18 cellular contexts compared by ENCODE assay signal in the genomic region with DNA sequence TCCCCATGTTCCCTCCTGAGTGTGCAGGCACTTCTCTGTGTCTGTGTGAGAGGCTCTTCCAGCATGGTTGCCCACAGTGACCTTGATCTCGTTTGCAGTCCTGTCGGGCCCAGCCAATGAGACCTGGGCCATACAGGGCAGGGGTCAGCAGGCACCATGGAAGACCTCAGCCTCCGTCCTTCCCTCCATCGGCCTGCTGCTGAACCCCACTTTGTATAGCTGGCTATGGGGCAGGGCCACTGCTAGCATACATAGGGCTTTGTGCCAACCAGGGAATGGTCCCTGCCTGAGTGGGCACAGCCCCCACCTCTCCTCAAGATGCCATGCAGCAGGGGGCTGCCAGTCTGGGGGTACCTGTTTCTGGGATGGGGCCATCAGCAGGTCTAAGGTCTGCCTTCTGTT. TPM values are rescaled to one million over a fixed set of nuclear protein-coding genes. Genes with fewer than 3 reads are reported as not detected.
DNase-seq lines count a peak whose midpoint lies in the region; ATAC-seq, FAIRE-seq and TF ChIP-seq lines count a peak whose summit lies in the region.
"Had no signal": no experiment of that assay in that cellular context is flagged by ENCODE, and none has a peak within 500 bp of the region (broad histone marks: within the 10 kb centered on the region; RNA-seq: fewer than 3 reads in every experiment).

No MANE protein-coding gene starts in this region.

- TF ChIP-seq CTCF in HFFc6 (IDR thresholded peaks at IDR 0.05) (no peak), endodermal cell (conservative IDR thresholded peaks at IDR 0.05) (no peak)

- FAIRE-seq in small intestine (lab: Jason Lieb, UNC), result no peak
- FAIRE-seq: H54 had no signal

- intact Hi-C loops in sciatic nerve (cut with DNase I), result no loop called here

- H3K4me1 ChIP-seq in endodermal cell (ENCODE audit: control insufficient read depth, insufficient read depth, low read length), result peaks cover 5% of the 10 kb centered on the region
- no peaks in the 10 kb centered on the region for H3K4me1 ChIP-seq in small intestine (ENCODE audit: control insufficient read depth in 2 of 2, insufficient read depth in 1 of 2, low read depth in 1 of 2, low read length in 1 of 2)

- H3K9me3 Mint-ChIP-seq in HFFc6 (peaks cover 13% of the 10 kb centered on the region), endodermal cell (peaks cover 8% of the 10 kb centered on the region)

- no peak for ATAC-seq in sciatic nerve
- ATAC-seq: activated T-helper 17 cell treated with anti-CD3 and anti-CD28 coated beads, Interleukin-2, amount 50 U/mL, for 72 hours; body of pancreas had no signal

- DNase-seq in activated effector memory CD4-positive, alpha-beta T cell treated with anti-CD3 and anti-CD28 coated beads, Interleukin-2, amount 50 U/mL, for 16 hours, result peak; percentile 59
- no peak for DNase-seq in activated effector memory CD4-positive, alpha-beta T cell treated with Interleukin-2 at 50 U/mL for 16 hours
- DNase-seq in HFFc6 (no peak), endodermal cell (peak; percentile 43), sciatic nerve (ENCODE audit: low spot score) (peak; percentile 38), G401 (ENCODE audit: low spot score) (no peak), DMS79 (lab: John Stamatoyannopoulos, UW) (no peak), small intestine (no peak)
- DNase-seq: activated CD4-positive, CD25-positive, alpha-beta regulatory T cell treated with anti-CD3 and anti-CD28 coated beads, Interleukin-2, amount 50 U/mL, for 72 hours; body of pancreas; effector CD4-positive, alpha-beta T cell; MV-4-11; naive B cell; stimulated activated CD4-positive, alpha-beta T cell treated with anti-CD3 and anti-CD28 coated beads, Interleukin-1b, Interleukin-23, amount 100 ng/mL, for 48 hours had no signal

- H3K27ac ChIP-seq in endodermal cell (ENCODE audit: low read depth, low read length) (no peak overlapping the region), small intestine (ENCODE audit: low read depth in 1 of 2, low read length in 1 of 2) (no peak overlapping the region)
- H3K27ac ChIP-seq: body of pancreas, tibial nerve had no signal

- H3K27me3 ChIP-seq in endodermal cell (ENCODE audit: control insufficient read depth, insufficient read depth, low read length, poor library complexity, severe bottlenecking), result no peaks in the 10 kb centered on the region
- no peaks in the 10 kb centered on the region for H3K27me3 ChIP-seq in small intestine (ENCODE audit: control insufficient read depth in 2 of 2, insufficient read depth in 2 of 2, low read length in 2 of 2)
- H3K27me3 ChIP-seq: body of pancreas, tibial nerve had no signal

- H3K4me3 ChIP-seq in endodermal cell (ENCODE audit: low read length) (no peak overlapping the region), small intestine (ENCODE audit: low read depth in 1 of 2, low read length in 2 of 2) (no peak overlapping the region)
- H3K4me3 ChIP-seq: body of pancreas, tibial nerve had no signal

- WGBS in endodermal cell (ENCODE audit: insufficient coverage in 1 of 2, insufficient read length in 1 of 2), 2 experiments, result 93 to 100% methylated on average over 4 of the region's 4 CpGs
- WGBS in small intestine, 3 donors, result 50 to 67% (median 53%) methylated on average over 4 of the region's 4 CpGs

- in situ Hi-C loops in G401 (cut with HindIII; ENCODE audit: low sequenced_read_pairs), result no loop called here

- no peak overlapping the region for H3K4me3 Mint-ChIP-seq in HFFc6
- no peak overlapping the region for H3K4me3 Mint-ChIP-seq in endodermal cell
- H3K4me3 Mint-ChIP-seq: activated T-helper 17 cell treated with anti-CD3 and anti-CD28 coated beads, Interleukin-2, amount 50 U/mL, for 72 hours; T-helper 1 cell treated with Interleukin-12 subunit alpha and Interleukin-12 subunit beta and Interleukin-4 antibody, amounts not matched to agents 30 μg/mL and 1 μg/mL, for 36 hours had no signal

- H3K36me3 Mint-ChIP-seq in HFFc6 (ENCODE audit: low read depth), result peaks cover 35% of the 10 kb centered on the region
- H3K36me3 Mint-ChIP-seq in endodermal cell (ENCODE audit: low read depth), result peaks cover 48% of the 10 kb centered on the region

- H3K36me3 ChIP-seq in endodermal cell (ENCODE audit: control insufficient read depth, insufficient read depth, low read length) (peaks cover 64% of the 10 kb centered on the region), small intestine (ENCODE audit: control insufficient read depth in 2 of 2, insufficient read depth in 2 of 2, low read length in 2 of 2) (peaks cover 0 to 13% of the 10 kb centered on the region in 2 donors)

- no peak overlapping the region for H3K9ac ChIP-seq in endodermal cell (ENCODE audit: extremely low read depth, low read length, poor library complexity, severe bottlenecking)

- H3K9me3 ChIP-seq in endodermal cell (ENCODE audit: control insufficient read depth, low read length) (no peaks in the 10 kb centered on the region), small intestine (ENCODE audit: control insufficient read depth, low read depth) (peaks cover 2% of the 10 kb centered on the region)
- H3K9me3 ChIP-seq: body of pancreas had no signal

- H3K27me3 Mint-ChIP-seq in HFFc6 (ENCODE audit: insufficient read depth) (peaks cover 13% of the 10 kb centered on the region), endodermal cell (ENCODE audit: insufficient read depth) (no peaks in the 10 kb centered on the region)
- H3K27me3 Mint-ChIP-seq: activated T-helper 17 cell treated with anti-CD3 and anti-CD28 coated beads, Interleukin-2, amount 50 U/mL, for 72 hours; naive B cell had no signal

- H3K27ac Mint-ChIP-seq in HFFc6, result peak overlapping the region; percentile 42
- peak overlapping the region; percentile 39 for H3K27ac Mint-ChIP-seq in endodermal cell
- H3K27ac Mint-ChIP-seq: activated T-helper 17 cell treated with anti-CD3 and anti-CD28 coated beads, Interleukin-2, amount 50 U/mL, for 72 hours; T-helper 1 cell treated with Interleukin-12 subunit alpha and Interleukin-12 subunit beta and Interleukin-4 antibody, amounts not matched to agents 30 μg/mL and 1 μg/mL, for 36 hours had no signal

- H3K4me1 Mint-ChIP-seq in HFFc6 (ENCODE audit: low read depth) (peaks cover 37% of the 10 kb centered on the region), endodermal cell (no peaks in the 10 kb centered on the region)

RNA-seq across cellular contexts. Expression of gene C1orf35, which starts 3.8 kb away (rescaled TPM):
- 10 to 100 TPM; 10.4 to 17.2 (median 12.5) TPM for total RNA-seq in HFFc6 (2021; fragmentation: NEBNext Ultra II Directional; extraction: Animal tissue kit (Norgen Biotek cat#: 25700))
- 10 to 100 TPM; 31.6 to 34.0 TPM for total RNA-seq in endodermal cell
- 27.6 TPM for polyA plus RNA-seq in endodermal cell (2013, experiment 1 of 2)
- 24.7 TPM for polyA plus RNA-seq in endodermal cell (2013, experiment 2 of 2)
- 15.8 TPM for total RNA-seq in sciatic nerve
- total RNA-seq in G401 (2014; rRNA removed; shearing (Covaris generic)), result 29.7 and 36.9 TPM in 2 replicates
- 10 to 100 TPM; 15.4 to 18.1 (median 16.0) TPM for polyA plus RNA-seq in small intestine

RNA-seq across cellular contexts. Expression of gene MRPL55, which starts 9.8 kb away (rescaled TPM):
- 10 to 100 TPM; 48.3 to 55.4 (median 49.6) TPM for total RNA-seq in HFFc6 (2021; fragmentation: NEBNext Ultra II Directional; extraction: Animal tissue kit (Norgen Biotek cat#: 25700))
- total RNA-seq in endodermal cell, result 10 to 100 TPM; 57.6 to 66.7 TPM
- polyA plus RNA-seq in endodermal cell (2013, experiment 1 of 2), result 72.3 TPM
- polyA plus RNA-seq in endodermal cell (2013, experiment 2 of 2), result 52.9 TPM
- 34.2 TPM for total RNA-seq in sciatic nerve
- 93.7 and 103 TPM in 2 replicates for total RNA-seq in G401 (2014; rRNA removed; shearing (Covaris generic))
- 100 to 1,000 TPM in 2 of 3 donors, 10 to 100 TPM in 1; 87.3 to 148 (median 106) TPM for polyA plus RNA-seq in small intestine

RNA-seq across cellular contexts. Expression of gene ARF1, which starts 16.8 kb away (rescaled TPM):
- 100 to 1,000 TPM; 578 to 615 (median 590) TPM for total RNA-seq in HFFc6 (2021; fragmentation: NEBNext Ultra II Directional; extraction: Animal tissue kit (Norgen Biotek cat#: 25700))
- total RNA-seq in endodermal cell (100 to 1,000 TPM; 322 to 372 TPM), sciatic nerve (251 TPM)
- polyA plus RNA-seq in endodermal cell (2013, experiment 1 of 2), result 397 TPM
- 397 TPM for polyA plus RNA-seq in endodermal cell (2013, experiment 2 of 2)
- 298 and 328 TPM in 2 replicates for total RNA-seq in G401 (2014; rRNA removed; shearing (Covaris generic))
- 100 to 1,000 TPM; 375 to 490 (median 382) TPM for polyA plus RNA-seq in small intestine

RNA-seq across cellular contexts. Expression of gene GUK1, which starts 40.7 kb away (rescaled TPM):
- total RNA-seq in HFFc6 (2021; fragmentation: NEBNext Ultra II Directional; extraction: Animal tissue kit (Norgen Biotek cat#: 25700)), result 100 to 1,000 TPM; 215 to 313 (median 247) TPM
- total RNA-seq in endodermal cell (100 to 1,000 TPM; 110 to 112 TPM), sciatic nerve (250 TPM)
- 121 TPM for polyA plus RNA-seq in endodermal cell (2013, experiment 1 of 2)
- 115 TPM for polyA plus RNA-seq in endodermal cell (2013, experiment 2 of 2)
- 172 and 313 TPM in 2 replicates for total RNA-seq in G401 (2014; rRNA removed; shearing (Covaris generic))
- polyA plus RNA-seq in small intestine, result 100 to 1,000 TPM; 401 to 595 (median 519) TPM

RNA-seq across cellular contexts. Expression of gene GJC2, which starts 50.4 kb away (rescaled TPM):
- 1 to 10 TPM; 1.1 to 2.3 (median 1.2) TPM for total RNA-seq in HFFc6 (2021; fragmentation: NEBNext Ultra II Directional; extraction: Animal tissue kit (Norgen Biotek cat#: 25700))
- total RNA-seq in endodermal cell, result under 1 TPM; 0.53 to 0.60 TPM
- 0.71 TPM for polyA plus RNA-seq in endodermal cell (2013, experiment 1 of 2)
- 0.37 TPM for polyA plus RNA-seq in endodermal cell (2013, experiment 2 of 2)
- total RNA-seq in sciatic nerve, result 10.5 TPM
- total RNA-seq in G401 (2014; rRNA removed; shearing (Covaris generic)), result 0.74 and 1.2 TPM in 2 replicates
- polyA plus RNA-seq in small intestine, result 1 to 10 TPM in 1 of 3 donors, under 1 TPM in 1, not detected in 1; 0.27 to 1.4 TPM

Comparison
In these comparisons a context has a peak if more than half of its experiments do, and no peak if none do; other contexts are left out.
1. DNase-seq: peak in activated effector memory CD4-positive, alpha-beta T cell treated with anti-CD3 and anti-CD28 coated beads, Interleukin-2, amount 50 U/mL, for 16 hours (single experiment), endodermal cell (single experiment) and sciatic nerve (single experiment); none in activated effector memory CD4-positive, alpha-beta T cell treated with Interleukin-2 at 50 U/mL for 16 hours (single experiment), HFFc6 (single experiment), G401 (single experiment), DMS79 (single experiment) and small intestine (single experiment).